In the genomic region with DNA sequence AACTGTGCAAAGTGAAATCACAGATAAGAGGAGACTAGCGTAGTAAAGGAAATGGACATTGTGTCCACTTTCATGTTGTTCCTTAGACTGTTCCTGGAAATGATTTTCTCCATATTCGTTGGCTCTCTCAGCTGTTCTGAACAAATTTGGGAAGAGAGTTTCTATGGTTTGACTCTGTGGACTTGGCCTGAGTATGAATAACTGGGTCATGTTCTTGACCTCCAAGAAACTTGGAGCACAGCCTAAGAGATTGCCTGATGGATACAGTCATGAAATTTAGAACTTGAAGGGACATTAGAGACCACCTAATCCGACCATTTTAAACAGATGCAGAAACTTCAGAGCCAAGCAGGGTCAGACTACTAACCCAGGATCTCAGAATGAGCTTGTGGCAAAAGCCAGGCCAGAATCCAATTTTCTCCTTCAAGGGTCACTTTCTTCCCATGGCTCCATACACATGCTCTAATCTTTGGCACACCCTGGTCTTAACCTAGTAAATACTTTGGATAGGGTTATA, we compare ENCODE assay signal across 23 cellular contexts.
DNase-seq lines count a peak whose midpoint lies in the region; ATAC-seq and TF ChIP-seq lines count a peak whose summit lies in the region.
"Had no signal": no experiment of that assay in that cellular context is flagged by ENCODE, and none has a peak within 500 bp of the region (broad histone marks: within the 10 kb centered on the region; RNA-seq: fewer than 3 reads in every experiment).

No MANE protein-coding gene starts in this region.

- H3K4me3 ChIP-seq in lower lobe of right lung (no peak overlapping the region), subcutaneous abdominal adipose tissue (ENCODE audit: low read depth in 1 of 5, low read length in 5 of 5) (no peak overlapping the region)
- H3K4me3 ChIP-seq: colonic mucosa, right lobe of liver had no signal

- peak; percentile 53 for DNase-seq in NCI-H82 treated with DMSO at 0.1 percent for 48 hours (lab: John Stamatoyannopoulos, UW; ENCODE audit: unreplicated experiment)
- peak; percentile 18 for DNase-seq in fibroblast of peridontal ligament (ENCODE audit: extremely low read depth)
- no peak for DNase-seq in lower lobe of right lung
- DNase-seq in T-helper 2 cell treated with Interferon-gamma antibody and Interleukin-4, amounts not matched to agents 5 μg/mL and 100 μg/mL, for 36 hours (ENCODE audit: low spot score), result no peak
- DNase-seq in nucleus accumbens (lab: John Stamatoyannopoulos, UW), result no peak
- no peak for DNase-seq in effector memory CD8-positive, alpha-beta T cell
- DNase-seq: activated CD8-positive, alpha-beta T cell treated with anti-CD3 and anti-CD28 coated beads, Interleukin-2, amount 10 ng/mL, durations not matched to agents 7 days and 5 days; activated gamma-delta T cell; activated T-cell treated with anti-CD3 and anti-CD28 coated beads for 4 hours; CD8-positive, alpha-beta memory T cell; colonic mucosa; DMS153; endodermal cell; naive thymus-derived CD8-positive, alpha-beta T cell; NCI-H1694; NCI-H2171 treated with DMSO at 0.1 percent for 48 hours; NCI-H526; right lobe of liver; stimulated activated naive CD8-positive, alpha-beta T cell treated with anti-CD3 and anti-CD28 coated beads, Interleukin-15, amount 100 ng/mL, for 72 hours had no signal

- no peaks in the 10 kb centered on the region for H3K9me3 ChIP-seq in lower lobe of right lung
- no peaks in the 10 kb centered on the region for H3K9me3 ChIP-seq in subcutaneous abdominal adipose tissue (ENCODE audit: control insufficient read depth in 5 of 5, low read length in 5 of 5)
- H3K9me3 ChIP-seq: colonic mucosa, right lobe of liver had no signal

- no peaks in the 10 kb centered on the region for H3K36me3 Mint-ChIP-seq in T-helper 2 cell treated with Interferon-gamma antibody and Interleukin-4, amounts not matched to agents 5 μg/mL and 100 μg/mL, for 36 hours (ENCODE audit: low read depth)
- H3K36me3 Mint-ChIP-seq in effector memory CD8-positive, alpha-beta T cell (ENCODE audit: insufficient read depth), result no peaks in the 10 kb centered on the region
- H3K36me3 Mint-ChIP-seq: CD8-positive, alpha-beta memory T cell; naive thymus-derived CD8-positive, alpha-beta T cell had no signal

- no peak overlapping the region for H3K9ac ChIP-seq in subcutaneous abdominal adipose tissue (ENCODE audit: low read length in 5 of 5)

- H3K27ac Mint-ChIP-seq in T-helper 2 cell treated with Interferon-gamma antibody and Interleukin-4, amounts not matched to agents 5 μg/mL and 100 μg/mL, for 36 hours, result no peak overlapping the region
- H3K27ac Mint-ChIP-seq in effector memory CD8-positive, alpha-beta T cell, result no peak overlapping the region
- H3K27ac Mint-ChIP-seq: activated CD8-positive, alpha-beta T cell treated with anti-CD3 and anti-CD28 coated beads, Interleukin-2, amount 10 ng/mL, durations not matched to agents 7 days and 5 days; B cell; CD8-positive, alpha-beta memory T cell; endodermal cell; naive thymus-derived CD8-positive, alpha-beta T cell; stimulated activated naive CD8-positive, alpha-beta T cell treated with anti-CD3 and anti-CD28 coated beads, Interleukin-15, amount 100 ng/mL, for 72 hours; T-helper 1 cell treated with Interleukin-12 subunit alpha and Interleukin-12 subunit beta and Interleukin-4 antibody, amounts not matched to agents 30 μg/mL and 1 μg/mL, for 36 hours had no signal

- no peak overlapping the region for H3K4me3 Mint-ChIP-seq in T-helper 2 cell treated with Interferon-gamma antibody and Interleukin-4, amounts not matched to agents 5 μg/mL and 100 μg/mL, for 36 hours
- H3K4me3 Mint-ChIP-seq in effector memory CD8-positive, alpha-beta T cell, result no peak overlapping the region
- H3K4me3 Mint-ChIP-seq: activated CD8-positive, alpha-beta T cell treated with anti-CD3 and anti-CD28 coated beads, Interleukin-2, amount 10 ng/mL, durations not matched to agents 7 days and 5 days; B cell; CD8-positive, alpha-beta memory T cell; endodermal cell; naive thymus-derived CD8-positive, alpha-beta T cell; stimulated activated naive CD8-positive, alpha-beta T cell treated with anti-CD3 and anti-CD28 coated beads, Interleukin-15, amount 100 ng/mL, for 72 hours; T-helper 1 cell treated with Interleukin-12 subunit alpha and Interleukin-12 subunit beta and Interleukin-4 antibody, amounts not matched to agents 30 μg/mL and 1 μg/mL, for 36 hours had no signal

- H3K4me1 ChIP-seq in lower lobe of right lung, result peaks cover 4% of the 10 kb centered on the region
- H3K4me1 ChIP-seq in subcutaneous abdominal adipose tissue (ENCODE audit: control insufficient read depth in 5 of 5, insufficient read depth in 5 of 5, low read length in 5 of 5), result peaks cover 0 to 9% (median 7%) of the 10 kb centered on the region in 5 donors
- H3K4me1 ChIP-seq: colonic mucosa, right lobe of liver had no signal

- TF ChIP-seq CTCF in lower lobe of right lung (IDR thresholded peaks at IDR 0.05), result no peak

- no peaks in the 10 kb centered on the region for H3K27me3 Mint-ChIP-seq in T-helper 2 cell treated with Interferon-gamma antibody and Interleukin-4, amounts not matched to agents 5 μg/mL and 100 μg/mL, for 36 hours (ENCODE audit: low read depth)
- no peaks in the 10 kb centered on the region for H3K27me3 Mint-ChIP-seq in effector memory CD8-positive, alpha-beta T cell
- H3K27me3 Mint-ChIP-seq: B cell; CD8-positive, alpha-beta memory T cell; stimulated activated naive CD8-positive, alpha-beta T cell treated with anti-CD3 and anti-CD28 coated beads, Interleukin-15, amount 100 ng/mL, for 72 hours had no signal

- no peaks in the 10 kb centered on the region for H3K4me1 Mint-ChIP-seq in T-helper 2 cell treated with Interferon-gamma antibody and Interleukin-4, amounts not matched to agents 5 μg/mL and 100 μg/mL, for 36 hours (ENCODE audit: low read depth)
- H3K4me1 Mint-ChIP-seq in effector memory CD8-positive, alpha-beta T cell (ENCODE audit: low read depth in 2 of 2), result no peaks in the 10 kb centered on the region
- H3K4me1 Mint-ChIP-seq: B cell; CD8-positive, alpha-beta memory T cell; endodermal cell; naive thymus-derived CD8-positive, alpha-beta T cell; stimulated activated naive CD8-positive, alpha-beta T cell treated with anti-CD3 and anti-CD28 coated beads, Interleukin-15, amount 100 ng/mL, for 72 hours had no signal

- H3K9me3 Mint-ChIP-seq in T-helper 2 cell treated with Interferon-gamma antibody and Interleukin-4, amounts not matched to agents 5 μg/mL and 100 μg/mL, for 36 hours, result no peaks in the 10 kb centered on the region
- peaks cover 4 to 12% of the 10 kb centered on the region in 2 donors for H3K9me3 Mint-ChIP-seq in effector memory CD8-positive, alpha-beta T cell
- H3K9me3 Mint-ChIP-seq: endodermal cell; naive thymus-derived CD8-positive, alpha-beta T cell; stimulated activated naive CD8-positive, alpha-beta T cell treated with anti-CD3 and anti-CD28 coated beads, Interleukin-15, amount 100 ng/mL, for 72 hours; T-helper 1 cell treated with Interleukin-12 subunit alpha and Interleukin-12 subunit beta and Interleukin-4 antibody, amounts not matched to agents 30 μg/mL and 1 μg/mL, for 36 hours had no signal

- H3K27me3 ChIP-seq in lower lobe of right lung (ENCODE audit: low read depth) (no peaks in the 10 kb centered on the region), subcutaneous abdominal adipose tissue (ENCODE audit: control insufficient read depth in 5 of 5, insufficient read depth in 4 of 5, low read length in 5 of 5) (no peaks in the 10 kb centered on the region)
- H3K27me3 ChIP-seq: colonic mucosa, right lobe of liver had no signal

- H3K27ac ChIP-seq in lower lobe of right lung (no peak overlapping the region), subcutaneous abdominal adipose tissue (ENCODE audit: low read depth, low read length) (peak overlapping the region; percentile 12)
- H3K27ac ChIP-seq: colonic mucosa, right lobe of liver had no signal

- H3K36me3 ChIP-seq in lower lobe of right lung (no peaks in the 10 kb centered on the region), subcutaneous abdominal adipose tissue (ENCODE audit: control insufficient read depth in 5 of 5, insufficient read depth in 5 of 5, low read length in 5 of 5) (no peaks in the 10 kb centered on the region)
- H3K36me3 ChIP-seq: colonic mucosa, right lobe of liver had no signal

- intact Hi-C loops in lower lobe of right lung (cut with DNase I), result no loop called here

- ATAC-seq in lower lobe of right lung (peak; percentile 23 to 43), GM21515 (IDR thresholded peaks at IDR 0.05; ENCODE audit: unreplicated experiment) (no peak)
- no peak for ATAC-seq in effector memory CD8-positive, alpha-beta T cell (replicated peaks)
- ATAC-seq: activated CD8-positive, alpha-beta T cell treated with anti-CD3 and anti-CD28 coated beads, Interleukin-2, amount 10 ng/mL, durations not matched to agents 7 days and 5 days; naive thymus-derived CD8-positive, alpha-beta T cell; stimulated activated naive CD8-positive, alpha-beta T cell treated with anti-CD3 and anti-CD28 coated beads, Interleukin-15, amount 100 ng/mL, for 72 hours had no signal

Comparison
In these comparisons a context has a peak if more than half of its experiments do, and no peak if none do; other contexts are left out.
1. DNase-seq: peak in NCI-H82 treated with DMSO at 0.1 percent for 48 hours (single experiment) and fibroblast of peridontal ligament (single experiment); none in lower lobe of right lung (single experiment), T-helper 2 cell treated with Interferon-gamma antibody and Interleukin-4, amounts not matched to agents 5 μg/mL and 100 μg/mL, for 36 hours (single experiment), nucleus accumbens (0 of 56) and effector memory CD8-positive, alpha-beta T cell (0 of 3).
2. ATAC-seq: peak in lower lobe of right lung (2 of 2); none in GM21515 (single experiment) and effector memory CD8-positive, alpha-beta T cell (single experiment).